ENCODE assay signal across 23 cellular contexts in genomic region chr4:907103-907400, GRCh38.
"Had no signal": no experiment of that assay in that cellular context is flagged by ENCODE, and none has a peak within 500 bp of the region (broad histone marks: within the 10 kb centered on the region; RNA-seq: fewer than 3 reads in every experiment).

No MANE protein-coding gene starts in this region.

- H3K9me3 Mint-ChIP-seq: activated naive CD4-positive, alpha-beta T cell treated with anti-CD3 and anti-CD28 coated beads, Interleukin-2, amount 50 U/mL, for 24 hours; activated naive CD8-positive, alpha-beta T cell treated with anti-CD3 and anti-CD28 coated beads, Interleukin-2, amount 50 U/mL, for 24 hours; activated T-helper 2 cell treated with anti-CD3 and anti-CD28 coated beads, Interferon-gamma antibody, Interleukin-2, Interleukin-4, amounts not matched to agents 10 μg/mL and 5 μg/mL and 100 μg/mL, durations not matched to agents 14 hours and 24 hours and 36 hours; mesothelial cell of epicardium; naive B cell had no signal

- H3K4me3 Mint-ChIP-seq: activated CD4-positive, alpha-beta T cell treated with anti-CD3 and anti-CD28 coated beads for 36 hours; activated CD8-positive, alpha-beta memory T cell treated with anti-CD3 and anti-CD28 coated beads, Interleukin-2, amount 10 ng/mL, durations not matched to agents 7 days and 5 days; activated CD8-positive, alpha-beta T cell treated with anti-CD3 and anti-CD28 coated beads, Interleukin-2, amount 10 ng/mL, durations not matched to agents 7 days and 5 days; activated naive CD4-positive, alpha-beta T cell treated with anti-CD3 and anti-CD28 coated beads, Interleukin-2, amount 50 U/mL, for 24 hours; activated naive CD8-positive, alpha-beta T cell treated with anti-CD3 and anti-CD28 coated beads, Interleukin-2, amount 50 U/mL, for 24 hours; dendritic cell treated with granulocyte-macrophage colony-stimulating factor and Interleukin-4, amounts not matched to agents 40 ng/mL and 50 ng/mL, for 4 days; mesothelial cell of epicardium; naive B cell; stimulated activated memory B cell treated with anti-CD40 and anti-IgM and Interleukin-4, amounts not matched to agents 10 μg/mL and 1 μg/mL and 100 μg/mL, for 72 hours had no signal

- H3K27ac Mint-ChIP-seq: activated CD4-positive, alpha-beta T cell treated with anti-CD3 and anti-CD28 coated beads for 36 hours; activated CD8-positive, alpha-beta memory T cell treated with anti-CD3 and anti-CD28 coated beads, Interleukin-2, amount 10 ng/mL, durations not matched to agents 7 days and 5 days; activated T-helper 2 cell treated with anti-CD3 and anti-CD28 coated beads, Interferon-gamma antibody, Interleukin-2, Interleukin-4, amounts not matched to agents 10 μg/mL and 5 μg/mL and 100 μg/mL, durations not matched to agents 14 hours and 24 hours and 36 hours; dendritic cell treated with granulocyte-macrophage colony-stimulating factor and Interleukin-4, amounts not matched to agents 40 ng/mL and 50 ng/mL, for 4 days had no signal

- H3K27me3 ChIP-seq: breast epithelium, esophagus squamous epithelium, right lobe of liver, stomach, thyroid gland had no signal

- H3K9me3 ChIP-seq: breast epithelium, esophagus squamous epithelium, left ventricle myocardium inferior, right lobe of liver, stomach, thyroid gland had no signal

- H3K4me3 ChIP-seq: breast epithelium, esophagus squamous epithelium, left ventricle myocardium inferior, right lobe of liver, skin epidermis, stomach, thyroid gland had no signal

- H3K27me3 Mint-ChIP-seq: activated CD4-positive, alpha-beta T cell treated with anti-CD3 and anti-CD28 coated beads for 36 hours; activated CD8-positive, alpha-beta memory T cell treated with anti-CD3 and anti-CD28 coated beads, Interleukin-2, amount 10 ng/mL, durations not matched to agents 7 days and 5 days; activated naive CD4-positive, alpha-beta T cell treated with anti-CD3 and anti-CD28 coated beads, Interleukin-2, amount 50 U/mL, for 24 hours; activated naive CD8-positive, alpha-beta T cell treated with anti-CD3 and anti-CD28 coated beads, Interleukin-2, amount 50 U/mL, for 24 hours; dendritic cell treated with granulocyte-macrophage colony-stimulating factor and Interleukin-4, amounts not matched to agents 40 ng/mL and 50 ng/mL, for 4 days; naive B cell; stimulated activated memory B cell treated with anti-CD40 and anti-IgM and Interleukin-4, amounts not matched to agents 10 μg/mL and 1 μg/mL and 100 μg/mL, for 72 hours had no signal

- DNase-seq: activated CD4-positive, alpha-beta T cell treated with anti-CD3 and anti-CD28 coated beads for 36 hours; activated CD4-positive, CD25-positive, alpha-beta regulatory T cell; activated CD8-positive, alpha-beta memory T cell treated with anti-CD3 and anti-CD28 coated beads, Interleukin-2, amount 10 ng/mL, durations not matched to agents 7 days and 5 days; activated CD8-positive, alpha-beta T cell treated with anti-CD3 and anti-CD28 coated beads, Interleukin-2, amount 10 ng/mL, durations not matched to agents 7 days and 5 days; activated naive CD8-positive, alpha-beta T cell treated with anti-CD3 and anti-CD28 coated beads, Interleukin-2, amount 50 U/mL, for 24 hours; activated T-cell treated with anti-CD3 and anti-CD28 coated beads, Interleukin-2, amount 50 U/mL, for 48 hours; amygdala; central memory CD4-positive, alpha-beta T cell; esophagus squamous epithelium; foreskin melanocyte; left ventricle myocardium inferior; naive B cell; stimulated activated CD4-positive, alpha-beta T cell treated with anti-CD3 and anti-CD28 coated beads, Interleukin-4, amount 100 ng/mL, for 24 hours; stomach; thyroid gland had no signal

- H3K4me1 Mint-ChIP-seq: activated CD4-positive, alpha-beta T cell treated with anti-CD3 and anti-CD28 coated beads for 36 hours; activated CD8-positive, alpha-beta memory T cell treated with anti-CD3 and anti-CD28 coated beads, Interleukin-2, amount 10 ng/mL, durations not matched to agents 7 days and 5 days; activated naive CD4-positive, alpha-beta T cell treated with anti-CD3 and anti-CD28 coated beads, Interleukin-2, amount 50 U/mL, for 24 hours; activated naive CD8-positive, alpha-beta T cell treated with anti-CD3 and anti-CD28 coated beads, Interleukin-2, amount 50 U/mL, for 24 hours had no signal

- H3K27ac ChIP-seq: breast epithelium, left ventricle myocardium inferior, right lobe of liver, skin epidermis, stomach, thyroid gland had no signal

- H3K36me3 ChIP-seq: breast epithelium had no signal

- H3K4me1 ChIP-seq: breast epithelium, left ventricle myocardium inferior, right lobe of liver, stomach, thyroid gland had no signal

- ATAC-seq: activated CD4-positive, alpha-beta T cell treated with anti-CD3 and anti-CD28 coated beads for 36 hours; activated CD8-positive, alpha-beta memory T cell treated with anti-CD3 and anti-CD28 coated beads, Interleukin-2, amount 10 ng/mL, durations not matched to agents 7 days and 5 days; activated CD8-positive, alpha-beta T cell treated with anti-CD3 and anti-CD28 coated beads, Interleukin-2, amount 10 ng/mL, durations not matched to agents 7 days and 5 days; activated naive CD8-positive, alpha-beta T cell treated with anti-CD3 and anti-CD28 coated beads, Interleukin-2, amount 50 U/mL, for 24 hours; stimulated activated memory B cell treated with anti-CD40 and anti-IgM and Interleukin-4, amounts not matched to agents 10 μg/mL and 1 μg/mL and 100 μg/mL, for 72 hours had no signal
